8 cellular contexts compared by ENCODE assay signal in genomic region chr1:77218477-77219165, GRCh38. TPM values are rescaled to one million over a fixed set of nuclear protein-coding genes. Genes with fewer than 3 reads are reported as not detected.
DNase-seq lines count a peak whose midpoint lies in the region; ATAC-seq and TF ChIP-seq lines count a peak whose summit lies in the region.

No MANE protein-coding gene starts in this region.

- H3K36me3 Mint-ChIP-seq in HFFc6 (ENCODE audit: low read depth): peaks cover 21% of the 10 kb centered on the region
- peaks cover 16% of the 10 kb centered on the region for H3K36me3 Mint-ChIP-seq in brain

- H3K27ac ChIP-seq in substantia nigra (ENCODE audit: low read depth, low read length, poor library complexity, severe bottlenecking): peak overlapping the region; percentile 87

- H3K9me3 Mint-ChIP-seq in HFFc6: no peaks in the 10 kb centered on the region
- H3K9me3 Mint-ChIP-seq in brain: peaks cover 0 to 3% (median 0%) of the 10 kb centered on the region in 5 experiments

- TF ChIP-seq CTCF in HFFc6 (IDR thresholded peaks at IDR 0.05) (no peak), brain (conservative IDR thresholded peaks at IDR 0.05) (no peak)

- intact Hi-C loops in left colon (cut with DNase I, micrococcal nuclease): no loop called here

- ATAC-seq in left colon: peak; percentile 61

- peak; percentile 49 for DNase-seq in NCI-H1105 treated with DMSO at 0.1 percent for 48 hours (lab: John Stamatoyannopoulos, UW)
- no peak for DNase-seq in NCI-H1105 (lab: John Stamatoyannopoulos, UW)
- DNase-seq in HFFc6: no peak
- peak; percentile 43 for DNase-seq in NCI-H146 treated with DMSO at 0.1 percent for 48 hours (lab: John Stamatoyannopoulos, UW; ENCODE audit: unreplicated experiment)
- DNase-seq in left colon: no peak
- no peak for DNase-seq in substantia nigra (lab: John Stamatoyannopoulos, UW)
- no peak for DNase-seq in GM03348 (ENCODE audit: low spot score)

- H3K27me3 Mint-ChIP-seq in HFFc6 (ENCODE audit: insufficient read depth) (no peaks in the 10 kb centered on the region), brain (peaks cover 10% of the 10 kb centered on the region)

- H3K27ac Mint-ChIP-seq in HFFc6: peak overlapping the region; percentile 89
- peak overlapping the region; percentile 94 to 98 (median 96) for H3K27ac Mint-ChIP-seq in brain

- H3K4me3 Mint-ChIP-seq in HFFc6 (peak overlapping the region; percentile 99), brain (peak overlapping the region; percentile 94 to 100 (median 98))

- H3K4me1 Mint-ChIP-seq in HFFc6 (ENCODE audit: low read depth): peaks cover 52% of the 10 kb centered on the region
- H3K4me1 Mint-ChIP-seq in brain: peaks cover 35% of the 10 kb centered on the region

RNA-seq across cellular contexts. Expression of gene PIGK, which starts 0.6 kb away (rescaled TPM):
- total RNA-seq in HFFc6 (2021; fragmentation: NEBNext Ultra II Directional; extraction: Animal tissue kit (Norgen Biotek cat#: 25700)): 10 to 100 TPM; 55.4 to 77.9 (median 65.5) TPM
- polyA plus RNA-seq in brain (ENCODE audit: insufficient read depth, low read depth, low replicate concordance): 19.6 TPM
- 10 to 100 TPM; 19.1 to 21.1 TPM for total RNA-seq in left colon

Comparison
In these comparisons a context has a peak if more than half of its experiments do, and no peak if none do; other contexts are left out.
1. DNase-seq: peak in NCI-H1105 treated with DMSO at 0.1 percent for 48 hours (single experiment) and NCI-H146 treated with DMSO at 0.1 percent for 48 hours (single experiment); none in NCI-H1105 (single experiment), HFFc6 (single experiment), left colon (0 of 2), substantia nigra (0 of 49) and GM03348 (single experiment).